ENCODE assay signal across 12 cellular contexts in genomic region chr11:43515090-43515489, GRCh38.
DNase-seq lines count a peak whose midpoint lies in the region; ATAC-seq and TF ChIP-seq lines count a peak whose summit lies in the region.
"Had no signal": no experiment of that assay in that cellular context is flagged by ENCODE, and none has a peak within 500 bp of the region (broad histone marks: within the 10 kb centered on the region; RNA-seq: fewer than 3 reads in every experiment).

No MANE protein-coding gene starts in this region.

- H3K27ac ChIP-seq in VCaP, result no peak overlapping the region
- H3K27ac ChIP-seq: body of pancreas, vagina had no signal

- TF ChIP-seq CTCF in GM10248 (IDR thresholded peaks at IDR 0.05; ENCODE audit: control extremely low read depth, extremely low read depth, low read depth, missing control alignments) (peak; percentile 11), VCaP (conservative IDR thresholded peaks at IDR 0.05) (peak; percentile 44)

- DNase-seq in GM10248 (ENCODE audit: extremely low spot score) (no peak), HT-29 (ENCODE audit: low spot score) (peak; percentile 25), islet precursor cell (peak; percentile 64), GM03348 (ENCODE audit: low spot score) (no peak)
- DNase-seq in activated T-cell treated with anti-CD3 and anti-CD28 coated beads, Interleukin-2, amount 50 U/mL, for 4 hours, result no peak
- DNase-seq: activated CD8-positive, alpha-beta memory T cell treated with anti-CD3 and anti-CD28 coated beads, Interleukin-2, amount 50 U/mL, for 48 hours had no signal

- ATAC-seq in GM21367 (IDR thresholded peaks at IDR 0.05; ENCODE audit: unreplicated experiment) (no peak), HG02981 (IDR thresholded peaks at IDR 0.05; ENCODE audit: unreplicated experiment) (no peak)
- no peak for ATAC-seq in activated T-cell treated with anti-CD3 and anti-CD28 coated beads, Interleukin-2, amount 50 U/mL, for 4 hours
- ATAC-seq: body of pancreas, sciatic nerve had no signal

- CTCF ChIA-PET in GM10248 (lab: Yijun Ruan, JAX), result interaction anchor here (0.8 to 4.7 kb wide), 7 partner anchors 10 to 311 kb away, joined by 3 to 18 read pairs (median 4); no protein-coding TSS in a partner anchor

- H3K9me3 Mint-ChIP-seq in activated T-cell treated with anti-CD3 and anti-CD28 coated beads, Interleukin-2, amount 50 U/mL, for 4 hours, result no peaks in the 10 kb centered on the region

- no peak overlapping the region for H3K4me3 Mint-ChIP-seq in activated T-cell treated with anti-CD3 and anti-CD28 coated beads, Interleukin-2, amount 50 U/mL, for 4 hours

- POLR2A ChIA-PET in GM10248 (lab: Yijun Ruan, JAX), result no interaction called here

- H3K4me1 Mint-ChIP-seq in activated T-cell treated with anti-CD3 and anti-CD28 coated beads, Interleukin-2, amount 50 U/mL, for 4 hours (ENCODE audit: low read depth), result no peaks in the 10 kb centered on the region

- no peaks in the 10 kb centered on the region for H3K36me3 Mint-ChIP-seq in activated T-cell treated with anti-CD3 and anti-CD28 coated beads, Interleukin-2, amount 50 U/mL, for 4 hours (ENCODE audit: insufficient read depth)

- H3K27me3 Mint-ChIP-seq in activated T-cell treated with anti-CD3 and anti-CD28 coated beads, Interleukin-2, amount 50 U/mL, for 4 hours (ENCODE audit: low read depth), result peaks cover 15% of the 10 kb centered on the region

Comparison
In these comparisons a context has a peak if more than half of its experiments do, and no peak if none do; other contexts are left out.
1. DNase-seq: peak in HT-29 (single experiment) and islet precursor cell (single experiment); none in GM10248 (single experiment), GM03348 (single experiment) and activated T-cell treated with anti-CD3 and anti-CD28 coated beads, Interleukin-2, amount 50 U/mL, for 4 hours (single experiment).